In genomic region chr2:121078869-121079268, GRCh38 we compare ENCODE assay signal across 23 cellular contexts.
"Had no signal": no experiment of that assay in that cellular context is flagged by ENCODE, and none has a peak within 500 bp of the region (broad histone marks: within the 10 kb centered on the region; RNA-seq: fewer than 3 reads in every experiment).

No MANE protein-coding gene starts in this region.

- ATAC-seq: activated CD8-positive, alpha-beta T cell treated with anti-CD3 and anti-CD28 coated beads for 36 hours; left ventricle myocardium superior; natural killer cell; pancreas; right cardiac atrium had no signal

- H3K4me1 ChIP-seq: colonic mucosa, pancreas had no signal

- H3K4me1 Mint-ChIP-seq: activated CD4-positive, alpha-beta T cell treated with anti-CD3 and anti-CD28 coated beads, Interleukin-2, amount 10 ng/mL, durations not matched to agents 7 days and 5 days; activated naive CD4-positive, alpha-beta T cell treated with anti-CD3 and anti-CD28 coated beads, Interleukin-2, amount 50 U/mL, for 24 hours had no signal

- H3K4me3 Mint-ChIP-seq: activated CD4-positive, alpha-beta T cell treated with anti-CD3 and anti-CD28 coated beads, Interleukin-2, amount 10 ng/mL, durations not matched to agents 7 days and 5 days; activated CD8-positive, alpha-beta T cell treated with anti-CD3 and anti-CD28 coated beads for 36 hours; activated naive CD4-positive, alpha-beta T cell treated with anti-CD3 and anti-CD28 coated beads, Interleukin-2, amount 50 U/mL, for 24 hours; mesothelial cell of epicardium; natural killer cell; stimulated activated naive CD8-positive, alpha-beta T cell treated with anti-CD3 and anti-CD28 coated beads, Interleukin-15, Interleukin-2, amounts not matched to agents 100 ng/mL and 50 ng/mL, for 24 hours had no signal

- H3K4me3 ChIP-seq: colonic mucosa, dorsolateral prefrontal cortex, esophagus muscularis mucosa, pancreas, skin epidermis, thyroid gland had no signal

- H3K36me3 Mint-ChIP-seq: activated naive CD4-positive, alpha-beta T cell treated with anti-CD3 and anti-CD28 coated beads, Interleukin-2, amount 50 U/mL, for 24 hours; mesothelial cell of epicardium; natural killer cell had no signal

- H3K36me3 ChIP-seq: colonic mucosa, esophagus muscularis mucosa, neutrophil, pancreas, thyroid gland had no signal

- H3K27ac Mint-ChIP-seq: activated CD4-positive, alpha-beta T cell treated with anti-CD3 and anti-CD28 coated beads, Interleukin-2, amount 10 ng/mL, durations not matched to agents 7 days and 5 days; activated CD8-positive, alpha-beta T cell treated with anti-CD3 and anti-CD28 coated beads for 36 hours; activated naive CD4-positive, alpha-beta T cell treated with anti-CD3 and anti-CD28 coated beads, Interleukin-2, amount 50 U/mL, for 24 hours; mesothelial cell of epicardium; natural killer cell; stimulated activated naive CD8-positive, alpha-beta T cell treated with anti-CD3 and anti-CD28 coated beads, Interleukin-15, Interleukin-2, amounts not matched to agents 100 ng/mL and 50 ng/mL, for 24 hours had no signal

- H3K9me3 ChIP-seq: colonic mucosa, esophagus muscularis mucosa, neutrophil, pancreas, thyroid gland had no signal

- H3K27ac ChIP-seq: colonic mucosa, dorsolateral prefrontal cortex, esophagus muscularis mucosa, neutrophil, pancreas, skin epidermis, thyroid gland had no signal

- DNase-seq: activated CD4-positive, alpha-beta T cell treated with anti-CD3 and anti-CD28 coated beads, Interleukin-2, amount 10 ng/mL, durations not matched to agents 7 days and 5 days; activated CD8-positive, alpha-beta T cell treated with anti-CD3 and anti-CD28 coated beads for 36 hours; activated gamma-delta T cell treated with Interleukin-2 at 50 U/mL for 16 hours; aorta; colonic mucosa; dorsolateral prefrontal cortex; glutamatergic neuron; hippocampal formation; kidney glomerular epithelial cell; left ventricle myocardium superior; mammary epithelial cell; natural killer cell; pancreas; right cardiac atrium; stimulated activated CD4-positive, alpha-beta T cell treated with anti-CD3 and anti-CD28 coated beads, Interleukin-1b, Interleukin-23, amount 100 ng/mL, for 48 hours; substantia nigra; thyroid gland had no signal

- H3K9me3 Mint-ChIP-seq: activated CD4-positive, alpha-beta T cell treated with anti-CD3 and anti-CD28 coated beads, Interleukin-2, amount 10 ng/mL, durations not matched to agents 7 days and 5 days; activated CD8-positive, alpha-beta T cell treated with anti-CD3 and anti-CD28 coated beads for 36 hours; activated naive CD4-positive, alpha-beta T cell treated with anti-CD3 and anti-CD28 coated beads, Interleukin-2, amount 50 U/mL, for 24 hours; mesothelial cell of epicardium; natural killer cell; stimulated activated naive CD8-positive, alpha-beta T cell treated with anti-CD3 and anti-CD28 coated beads, Interleukin-15, Interleukin-2, amounts not matched to agents 100 ng/mL and 50 ng/mL, for 24 hours had no signal

- H3K27me3 ChIP-seq: pancreas, thyroid gland had no signal
